In the genomic region with DNA sequence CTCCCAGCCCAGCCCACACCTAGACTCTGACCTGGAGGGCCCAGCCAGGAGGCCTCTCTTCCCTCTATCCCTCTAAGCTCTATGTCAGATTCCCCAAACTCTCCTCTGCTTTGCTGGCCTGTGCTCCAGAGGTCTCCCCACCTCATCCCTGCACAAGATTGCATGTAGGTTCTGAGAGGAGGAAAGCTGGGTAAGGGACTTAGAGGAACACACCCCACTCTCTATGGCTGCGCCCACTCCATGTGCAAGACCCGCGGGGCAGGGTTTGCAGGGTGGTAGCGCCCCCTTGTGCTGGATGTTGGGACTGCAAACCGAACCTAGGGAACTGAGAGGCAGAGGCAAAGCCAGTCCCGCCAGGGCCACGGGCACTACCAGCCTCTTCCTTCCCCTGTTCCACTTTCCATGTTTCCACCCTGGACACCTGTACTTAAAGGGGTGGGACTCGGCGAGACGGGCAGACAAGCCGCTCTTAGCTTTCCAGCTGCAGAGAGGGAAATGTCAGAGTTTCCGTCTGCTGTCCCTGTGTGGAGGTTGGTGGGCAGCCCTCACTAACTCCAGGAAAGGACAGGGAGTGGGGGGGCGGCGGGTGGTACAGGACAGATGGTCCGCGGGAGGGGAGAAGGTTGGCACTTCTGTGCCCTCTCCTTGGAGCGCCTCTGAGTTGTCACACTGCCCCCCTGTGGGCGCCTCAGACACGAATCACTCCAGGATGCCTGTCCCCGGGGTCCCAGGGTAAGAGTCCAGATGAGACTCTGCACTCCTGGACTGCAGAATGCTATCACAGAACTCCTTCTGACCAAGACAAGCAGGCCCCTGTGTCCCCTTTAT, we compare ENCODE assay signal across 8 cellular contexts. TPM values are rescaled to one million over a fixed set of nuclear protein-coding genes. Genes with fewer than 3 reads are reported as not detected.
DNase-seq lines count a peak whose midpoint lies in the region; ATAC-seq and TF ChIP-seq lines count a peak whose summit lies in the region.

No MANE protein-coding gene starts in this region.

- H3K27me3 ChIP-seq in mammary epithelial cell (ENCODE audit: insufficient read depth, low read length), result no peaks in the 10 kb centered on the region
- no peaks in the 10 kb centered on the region for H3K27me3 ChIP-seq in smooth muscle cell (ENCODE audit: low read depth)

- TF ChIP-seq CTCF in GM12873 (IDR thresholded peaks at IDR 0.05; ENCODE audit: insufficient read depth, low read depth, low read length, missing control alignments), result peak; percentile 95
- peak; percentile 100 for TF ChIP-seq CTCF in WTC11 (IDR thresholded peaks at IDR 0.05)
- TF ChIP-seq CTCF in mammary epithelial cell (conservative IDR thresholded peaks at IDR 0.05 in 1 of 2, IDR thresholded peaks at IDR 0.05 in 1 of 2; ENCODE audit: extremely low read depth in 1 of 2, insufficient read depth in 1 of 2, low read depth in 1 of 2, low read length in 2 of 2), result peak; percentile 91 to 93
- peak; percentile 91 for TF ChIP-seq CTCF in smooth muscle cell (IDR thresholded peaks at IDR 0.05; ENCODE audit: borderline replicate concordance, insufficient read depth, poor library complexity, severe bottlenecking)

- H3K4me1 ChIP-seq in mammary epithelial cell (ENCODE audit: insufficient read depth, low read length) (peaks cover 54% of the 10 kb centered on the region), smooth muscle cell (ENCODE audit: low read depth) (peaks cover 21% of the 10 kb centered on the region)

- H3K36me3 Mint-ChIP-seq in WTC11, result no peaks in the 10 kb centered on the region

- H2AFZ ChIP-seq in mammary epithelial cell (ENCODE audit: low read depth, low read length) (peak overlapping the region; percentile 89), smooth muscle cell (ENCODE audit: low read depth) (peak overlapping the region; percentile 77)

- DNase-seq in NCI-H2171 treated with DMSO at 0.1 percent for 48 hours (lab: John Stamatoyannopoulos, UW), result peak; percentile 85
- DNase-seq in WTC11 (ENCODE audit: low spot score), result peak; percentile 98
- DNase-seq in mammary epithelial cell, result peak; percentile 80
- DNase-seq in inferior parietal cortex (ENCODE audit: extremely low spot score), result peak; percentile 89
- peak; percentile 84 for DNase-seq in smooth muscle cell (lab: John Stamatoyannopoulos, UW; ENCODE audit: unreplicated experiment)

- no peaks in the 10 kb centered on the region for H3K27me3 Mint-ChIP-seq in WTC11 (ENCODE audit: low read depth)

- H3K9me3 ChIP-seq in mammary epithelial cell (replicated peaks; ENCODE audit: insufficient read depth, low read length), result no peaks in the 10 kb centered on the region
- H3K9me3 ChIP-seq in smooth muscle cell (replicated peaks; ENCODE audit: low read depth), result no peaks in the 10 kb centered on the region

- in situ Hi-C loops in mammary epithelial cell (cut with MboI; ENCODE audit: low sequenced_read_pairs in 2 of 2), result loop anchor here in 1 of 2 donors (10.0 to 25.0 kb wide), 3 partner anchors 78 to 291 kb away; no protein-coding TSS in a partner anchor

- H3K4me2 ChIP-seq in mammary epithelial cell (ENCODE audit: insufficient read depth, low read depth, low read length), result peak overlapping the region; percentile 73
- H3K4me2 ChIP-seq in smooth muscle cell, result peak overlapping the region; percentile 92

- H3K9ac ChIP-seq in mammary epithelial cell (ENCODE audit: insufficient read depth, low read length), result peak overlapping the region; percentile 18
- peak overlapping the region; percentile 68 for H3K9ac ChIP-seq in smooth muscle cell (ENCODE audit: low read depth)

- H4K20me1 ChIP-seq in mammary epithelial cell (ENCODE audit: insufficient read depth, low read length) (no peaks in the 10 kb centered on the region), smooth muscle cell (ENCODE audit: low read depth) (no peaks in the 10 kb centered on the region)

- CTCF ChIA-PET in WTC11 (lab: Charles Lee), result interaction anchor here (0.6 to 10.1 kb wide), 42 partner anchors 9 to 372 kb away, joined by 3 to 280 read pairs (median 5); a partner anchor contains a TSS
- CTCF ChIA-PET in mammary epithelial cell (lab: Charles Lee; ENCODE audit: low non-redundant PET), result interaction anchor here (0.6 to 1.5 kb wide), 7 partner anchors 14 to 195 kb away, joined by 3 to 10 read pairs (median 6); no protein-coding TSS in a partner anchor

- peak overlapping the region; percentile 68 for H3K4me3 Mint-ChIP-seq in WTC11

- H3K4me1 Mint-ChIP-seq in WTC11, result peaks cover 18% of the 10 kb centered on the region

- H3K36me3 ChIP-seq in mammary epithelial cell (ENCODE audit: insufficient read depth, low read length) (no peaks in the 10 kb centered on the region), smooth muscle cell (ENCODE audit: low read depth) (no peaks in the 10 kb centered on the region)

- H3F3A ChIP-seq in smooth muscle cell (ENCODE audit: low read depth), result peaks cover 27% of the 10 kb centered on the region

- H3K4me3 ChIP-seq in mammary epithelial cell (replicated peaks in 1 of 3; ENCODE audit: insufficient read depth in 1 of 3, low read depth in 2 of 3, low read length in 3 of 3) (peak overlapping the region in 2 of 3 experiments; percentile 7 to 52), smooth muscle cell (peak overlapping the region; percentile 63)

- dilution Hi-C loops in mammary epithelial cell (cut with HindIII; ENCODE audit: low sequenced_read_pairs), result no loop called here

- peak overlapping the region; percentile 90 for H3K27ac ChIP-seq in mammary epithelial cell (ENCODE audit: insufficient read depth, low read depth, low read length)
- peak overlapping the region; percentile 100 for H3K27ac ChIP-seq in smooth muscle cell (ENCODE audit: low read depth)

- intact Hi-C loops in mammary epithelial cell (cut with micrococcal nuclease), result loop anchor here (1.0 to 2.0 kb wide), 8 partner anchors 17 to 296 kb away; a partner anchor contains a TSS

- 1% methylated on average over 12 of the region's 20 CpGs for WGBS in mammary epithelial cell (ENCODE audit: low coverage, missing lambda C conversion rate)
- WGBS in smooth muscle cell (ENCODE audit: low lambda C conversion rate), result 5% methylated on average over 19 of the region's 20 CpGs

- no TSS peak for BruUV-seq in mammary epithelial cell (replicated peaks; lab: Mats Ljungman, UMichigan)

- H3K27ac Mint-ChIP-seq in WTC11, result peak overlapping the region; percentile 87

- H3K9me3 Mint-ChIP-seq in WTC11, result peaks cover 5% of the 10 kb centered on the region; the same call in 1 of the 2 replicates

- ATAC-seq in HG02870 (IDR thresholded peaks at IDR 0.05; ENCODE audit: unreplicated experiment) (peak; percentile 74), WTC11 (peak; percentile 85), HG03342 (IDR thresholded peaks at IDR 0.05; ENCODE audit: unreplicated experiment) (no peak)

- POLR2A ChIA-PET in WTC11 (lab: Charles Lee), result interaction anchor here (1.0 to 1.4 kb wide), 2 partner anchors 14 to 31 kb away, joined by 4 to 16 read pairs; no protein-coding TSS in a partner anchor

- H3K79me2 ChIP-seq in mammary epithelial cell (ENCODE audit: insufficient read depth, low read length), result no peaks in the 10 kb centered on the region
- no peaks in the 10 kb centered on the region for H3K79me2 ChIP-seq in smooth muscle cell (ENCODE audit: low read depth)

TF ChIP-seq in WTC11, 78 proteins besides CTCF, POLR2A, EP300 and RAD21 (continues in another document):
- TF ChIP-seq FOXJ3 (CRISPR knock-in tag; IDR thresholded peaks at IDR 0.05; ENCODE audit: borderline replicate concordance) (no peak), ELF4 (CRISPR knock-in tag; IDR thresholded peaks at IDR 0.05; ENCODE audit: low read depth) (no peak), JUN (CRISPR knock-in tag; IDR thresholded peaks at IDR 0.05) (no peak), ZNF317 (CRISPR knock-in tag; IDR thresholded peaks at IDR 0.05; ENCODE audit: borderline replicate concordance, low read depth) (no peak), ZNF423 (CRISPR knock-in tag; IDR thresholded peaks at IDR 0.05) (peak; percentile 53; the same call in 1 of the 2 replicates), FOXK1 (CRISPR knock-in tag; IDR thresholded peaks at IDR 0.05) (no peak), MYBL2 (CRISPR knock-in tag; IDR thresholded peaks at IDR 0.05) (no peak), ZNF219 (CRISPR knock-in tag; IDR thresholded peaks at IDR 0.05; ENCODE audit: borderline replicate concordance) (no peak)
- TF ChIP-seq, protein P1, sequence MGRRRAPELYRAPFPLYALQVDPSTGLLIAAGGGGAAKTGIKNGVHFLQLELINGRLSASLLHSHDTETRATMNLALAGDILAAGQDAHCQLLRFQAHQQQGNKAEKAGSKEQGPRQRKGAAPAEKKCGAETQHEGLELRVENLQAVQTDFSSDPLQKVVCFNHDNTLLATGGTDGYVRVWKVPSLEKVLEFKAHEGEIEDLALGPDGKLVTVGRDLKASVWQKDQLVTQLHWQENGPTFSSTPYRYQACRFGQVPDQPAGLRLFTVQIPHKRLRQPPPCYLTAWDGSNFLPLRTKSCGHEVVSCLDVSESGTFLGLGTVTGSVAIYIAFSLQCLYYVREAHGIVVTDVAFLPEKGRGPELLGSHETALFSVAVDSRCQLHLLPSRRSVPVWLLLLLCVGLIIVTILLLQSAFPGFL (CRISPR knock-in tag; IDR thresholded peaks at IDR 0.05; ENCODE audit: borderline replicate concordance), result peak; percentile 88; the same call in 1 of the 2 replicates

RNA-seq across cellular contexts. Expression of a gene that starts 16.8 kb away (rescaled TPM):
- 81.6 to 94.4 TPM (median 83.9 TPM) in 3 replicates for total RNA-seq in WTC11 (2021)
- 100 to 1,000 TPM; 525 to 766 TPM for total RNA-seq in mammary epithelial cell
- polyA plus RNA-seq in mammary epithelial cell, result 351 TPM
- 343 TPM for polyA minus RNA-seq in mammary epithelial cell
- total RNA-seq in smooth muscle cell, result 444 and 491 TPM in 2 replicates
- 52.3 and 58.1 TPM in 2 replicates for polyA plus RNA-seq in smooth muscle cell

RNA-seq across cellular contexts. Expression of a gene that starts 18.4 kb away (rescaled TPM):
- total RNA-seq in WTC11 (2021), result 18.4 to 24.0 TPM (median 19.0 TPM) in 3 replicates
- 100 to 1,000 TPM; 122 to 134 TPM for total RNA-seq in mammary epithelial cell
- 110 TPM for polyA plus RNA-seq in mammary epithelial cell
- 360 TPM for polyA minus RNA-seq in mammary epithelial cell
- total RNA-seq in smooth muscle cell, result 32.4 and 38.8 TPM in 2 replicates
- polyA plus RNA-seq in smooth muscle cell, result 81.2 and 87.1 TPM in 2 replicates

RNA-seq across cellular contexts. Expression of a gene that starts 23.5 kb away (rescaled TPM):
- total RNA-seq in WTC11 (2021), result 170 to 200 TPM (median 200 TPM) in 3 replicates
- total RNA-seq in mammary epithelial cell, result 100 to 1,000 TPM in 1 of 2 donors, 10 to 100 TPM in 1; 20.3 to 126 TPM
- 61.5 TPM for polyA plus RNA-seq in mammary epithelial cell
- 3.8 TPM for polyA minus RNA-seq in mammary epithelial cell
- 85.8 and 220 TPM in 2 replicates for total RNA-seq in smooth muscle cell
- 274 and 296 TPM in 2 replicates for polyA plus RNA-seq in smooth muscle cell

RNA-seq across cellular contexts. Expression of a gene that starts 29.9 kb away (rescaled TPM):
- 1.1 to 1.5 TPM (median 1.5 TPM) in 3 replicates for total RNA-seq in WTC11 (2021)
- under 1 TPM; 0.33 to 0.40 TPM for total RNA-seq in mammary epithelial cell
- polyA plus RNA-seq in mammary epithelial cell, result 0.09 TPM
- polyA minus RNA-seq in mammary epithelial cell, result not detected
- 0.22 and 2.6 TPM in 2 replicates for total RNA-seq in smooth muscle cell
- 1.6 and 5.9 TPM in 2 replicates for polyA plus RNA-seq in smooth muscle cell

RNA-seq across cellular contexts. Expression of a gene that starts 37.9 kb away (rescaled TPM):
- total RNA-seq in WTC11 (2021), result 3.0 to 4.3 TPM (median 4.2 TPM) in 3 replicates
- total RNA-seq in mammary epithelial cell, result 1 to 10 TPM in 1 of 2 donors, under 1 TPM in 1; 0.78 to 1.0 TPM
- polyA plus RNA-seq in mammary epithelial cell, result 0.34 TPM
- polyA minus RNA-seq in mammary epithelial cell, result not detected
- 10.3 and 18.5 TPM in 2 replicates for total RNA-seq in smooth muscle cell
- polyA plus RNA-seq in smooth muscle cell, result 10.0 and 14.1 TPM in 2 replicates
